Comparison of ENCODE assay signal across 1 cellular context in genomic region chr22:46006379-46007002, GRCh38.
TF ChIP-seq lines count a peak whose summit lies in the region.

No MANE protein-coding gene starts in this region.

TF ChIP-seq in HepG2, 621 proteins besides CTCF, POLR2A, EP300 and RAD21 (continued from another document and continues in another):
- TF ChIP-seq TRAFD1 (CRISPR knock-in tag; IDR thresholded peaks at IDR 0.05; ENCODE audit: borderline replicate concordance) (no peak), ZNF335 (CRISPR knock-in tag; IDR thresholded peaks at IDR 0.05) (no peak), DPF2 (CRISPR knock-in tag; IDR thresholded peaks at IDR 0.05; ENCODE audit: borderline replicate concordance, low read depth) (no peak), CC2D1A (CRISPR knock-in tag; IDR thresholded peaks at IDR 0.05) (no peak), IRF1 (CRISPR knock-in tag; IDR thresholded peaks at IDR 0.05; ENCODE audit: low read depth) (no peak), BCL3 (CRISPR knock-in tag; IDR thresholded peaks at IDR 0.05) (no peak), ZFP36L1 (CRISPR knock-in tag; IDR thresholded peaks at IDR 0.05) (no peak), POLR2AphosphoS5 (IDR thresholded peaks at IDR 0.05; ENCODE audit: low read depth, low read length) (no peak), TBX2 (CRISPR knock-in tag; IDR thresholded peaks at IDR 0.05; ENCODE audit: borderline replicate concordance) (peak; percentile 60; the same call in 1 of the 2 replicates), NCOA5 (CRISPR knock-in tag; IDR thresholded peaks at IDR 0.05) (no peak), ZNF549 (CRISPR knock-in tag; IDR thresholded peaks at IDR 0.05) (no peak), SIN3A (IDR thresholded peaks at IDR 0.05; ENCODE audit: borderline replicate concordance, low read depth, low read length) (no peak), PRDM10 (CRISPR knock-in tag; IDR thresholded peaks at IDR 0.05; ENCODE audit: low read depth) (no peak), ZNF263 (CRISPR knock-in tag; IDR thresholded peaks at IDR 0.05) (peak; percentile 63; the same call in 1 of the 2 replicates), FOSL2 (CRISPR knock-in tag; IDR thresholded peaks at IDR 0.05) (peak; percentile 27; the same call in 1 of the 2 replicates), SP140L (CRISPR knock-in tag; IDR thresholded peaks at IDR 0.05; ENCODE audit: borderline replicate concordance) (no peak), ZNF7 (CRISPR knock-in tag; IDR thresholded peaks at IDR 0.05) (no peak), GABPA (IDR thresholded peaks at IDR 0.05; ENCODE audit: low read depth, low read length) (no peak), GABPA (CRISPR knock-in tag; IDR thresholded peaks at IDR 0.05; ENCODE audit: low read depth) (peak; percentile 39; the same call in 1 of the 2 replicates), ZBED4 (CRISPR knock-in tag; IDR thresholded peaks at IDR 0.05; ENCODE audit: borderline replicate concordance) (peak; percentile 58; the same call in 1 of the 2 replicates), ZHX1 (CRISPR knock-in tag; IDR thresholded peaks at IDR 0.05; ENCODE audit: low read depth) (no peak), CBX2 (IDR thresholded peaks at IDR 0.05; ENCODE audit: low read depth, low read length) (no peak), CBX2 (CRISPR knock-in tag; IDR thresholded peaks at IDR 0.05; ENCODE audit: low read depth) (no peak), ZNF407 (CRISPR knock-in tag; IDR thresholded peaks at IDR 0.05; ENCODE audit: not compliant biosample characterization) (peak; percentile 63), E2F2 (CRISPR knock-in tag; IDR thresholded peaks at IDR 0.05; ENCODE audit: borderline replicate concordance) (no peak), FOXK2 (IDR thresholded peaks at IDR 0.05) (no peak), ZNF460 (CRISPR knock-in tag; IDR thresholded peaks at IDR 0.05; ENCODE audit: borderline replicate concordance) (no peak)
